1 cellular context compared by ENCODE assay signal in the genomic region with DNA sequence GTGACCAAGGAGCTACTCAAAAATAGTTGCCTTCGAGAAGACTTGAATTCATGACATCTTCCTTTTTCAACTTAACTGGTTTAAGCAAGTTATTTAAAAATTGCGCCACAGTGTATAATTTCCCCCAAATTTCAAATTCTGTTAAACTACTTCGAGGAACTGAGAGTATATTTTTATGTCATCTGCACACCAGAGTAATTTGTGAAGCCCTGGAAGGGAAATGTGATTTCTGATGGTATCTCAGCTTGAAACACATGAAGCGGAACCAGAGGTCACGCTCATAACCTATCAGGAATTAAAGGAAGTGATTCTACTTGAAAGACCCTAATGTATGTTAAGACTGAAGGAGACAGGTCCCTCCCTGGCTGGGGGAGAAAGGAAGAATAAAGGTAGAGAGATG.
A peak's percentile ranks its signal among the peaks of the same experiment; 100 is the strongest.
TF ChIP-seq lines count a peak whose summit lies in the region.

No MANE protein-coding gene starts in this region.

TF ChIP-seq in GM12878, 131 proteins besides CTCF, POLR2A, EP300 and RAD21 (continued from another document and continues in another):
- TF ChIP-seq, protein P1, sequence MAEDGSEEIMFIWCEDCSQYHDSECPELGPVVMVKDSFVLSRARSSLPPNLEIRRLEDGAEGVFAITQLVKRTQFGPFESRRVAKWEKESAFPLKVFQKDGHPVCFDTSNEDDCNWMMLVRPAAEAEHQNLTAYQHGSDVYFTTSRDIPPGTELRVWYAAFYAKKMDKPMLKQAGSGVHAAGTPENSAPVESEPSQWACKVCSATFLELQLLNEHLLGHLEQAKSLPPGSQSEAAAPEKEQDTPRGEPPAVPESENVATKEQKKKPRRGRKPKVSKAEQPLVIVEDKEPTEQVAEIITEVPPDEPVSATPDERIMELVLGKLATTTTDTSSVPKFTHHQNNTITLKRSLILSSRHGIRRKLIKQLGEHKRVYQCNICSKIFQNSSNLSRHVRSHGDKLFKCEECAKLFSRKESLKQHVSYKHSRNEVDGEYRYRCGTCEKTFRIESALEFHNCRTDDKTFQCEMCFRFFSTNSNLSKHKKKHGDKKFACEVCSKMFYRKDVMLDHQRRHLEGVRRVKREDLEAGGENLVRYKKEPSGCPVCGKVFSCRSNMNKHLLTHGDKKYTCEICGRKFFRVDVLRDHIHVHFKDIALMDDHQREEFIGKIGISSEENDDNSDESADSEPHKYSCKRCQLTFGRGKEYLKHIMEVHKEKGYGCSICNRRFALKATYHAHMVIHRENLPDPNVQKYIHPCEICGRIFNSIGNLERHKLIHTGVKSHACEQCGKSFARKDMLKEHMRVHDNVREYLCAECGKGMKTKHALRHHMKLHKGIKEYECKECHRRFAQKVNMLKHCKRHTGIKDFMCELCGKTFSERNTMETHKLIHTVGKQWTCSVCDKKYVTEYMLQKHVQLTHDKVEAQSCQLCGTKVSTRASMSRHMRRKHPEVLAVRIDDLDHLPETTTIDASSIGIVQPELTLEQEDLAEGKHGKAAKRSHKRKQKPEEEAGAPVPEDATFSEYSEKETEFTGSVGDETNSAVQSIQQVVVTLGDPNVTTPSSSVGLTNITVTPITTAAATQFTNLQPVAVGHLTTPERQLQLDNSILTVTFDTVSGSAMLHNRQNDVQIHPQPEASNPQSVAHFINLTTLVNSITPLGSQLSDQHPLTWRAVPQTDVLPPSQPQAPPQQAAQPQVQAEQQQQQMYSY (CRISPR knock-in tag; IDR thresholded peaks at IDR 0.05): no peak
- TF ChIP-seq SIN3A (IDR thresholded peaks at IDR 0.05; ENCODE audit: low read depth, low read length): no peak
- no peak for TF ChIP-seq RELA (IDR thresholded peaks at IDR 0.05; ENCODE audit: borderline replicate concordance, partially characterized antibody)
- TF ChIP-seq MYC (IDR thresholded peaks at IDR 0.05; ENCODE audit: insufficient read depth, insufficient read length, insufficient replicate concordance, low read length, severe bottlenecking): no peak
- no peak for TF ChIP-seq NRF1 (conservative IDR thresholded peaks at IDR 0.05; ENCODE audit: low read depth, low read length)
- TF ChIP-seq NFXL1 (IDR thresholded peaks at IDR 0.05; ENCODE audit: borderline replicate concordance): no peak
- TF ChIP-seq BMI1 (IDR thresholded peaks at IDR 0.05; ENCODE audit: borderline replicate concordance): no peak
- TF ChIP-seq JUND (IDR thresholded peaks at IDR 0.05; ENCODE audit: low read depth, low read length): no peak
- no peak for TF ChIP-seq PML (IDR thresholded peaks at IDR 0.05; ENCODE audit: low read length)
- TF ChIP-seq ZNF24 (IDR thresholded peaks at IDR 0.05): no peak
- TF ChIP-seq, protein P2, sequence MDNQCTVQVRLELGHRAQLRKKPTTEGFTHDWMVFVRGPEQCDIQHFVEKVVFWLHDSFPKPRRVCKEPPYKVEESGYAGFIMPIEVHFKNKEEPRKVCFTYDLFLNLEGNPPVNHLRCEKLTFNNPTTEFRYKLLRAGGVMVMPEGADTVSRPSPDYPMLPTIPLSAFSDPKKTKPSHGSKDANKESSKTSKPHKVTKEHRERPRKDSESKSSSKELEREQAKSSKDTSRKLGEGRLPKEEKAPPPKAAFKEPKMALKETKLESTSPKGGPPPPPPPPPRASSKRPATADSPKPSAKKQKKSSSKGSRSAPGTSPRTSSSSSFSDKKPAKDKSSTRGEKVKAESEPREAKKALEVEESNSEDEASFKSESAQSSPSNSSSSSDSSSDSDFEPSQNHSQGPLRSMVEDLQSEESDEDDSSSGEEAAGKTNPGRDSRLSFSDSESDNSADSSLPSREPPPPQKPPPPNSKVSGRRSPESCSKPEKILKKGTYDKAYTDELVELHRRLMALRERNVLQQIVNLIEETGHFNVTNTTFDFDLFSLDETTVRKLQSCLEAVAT (IDR thresholded peaks at IDR 0.05): no peak
- TF ChIP-seq, protein P3, sequence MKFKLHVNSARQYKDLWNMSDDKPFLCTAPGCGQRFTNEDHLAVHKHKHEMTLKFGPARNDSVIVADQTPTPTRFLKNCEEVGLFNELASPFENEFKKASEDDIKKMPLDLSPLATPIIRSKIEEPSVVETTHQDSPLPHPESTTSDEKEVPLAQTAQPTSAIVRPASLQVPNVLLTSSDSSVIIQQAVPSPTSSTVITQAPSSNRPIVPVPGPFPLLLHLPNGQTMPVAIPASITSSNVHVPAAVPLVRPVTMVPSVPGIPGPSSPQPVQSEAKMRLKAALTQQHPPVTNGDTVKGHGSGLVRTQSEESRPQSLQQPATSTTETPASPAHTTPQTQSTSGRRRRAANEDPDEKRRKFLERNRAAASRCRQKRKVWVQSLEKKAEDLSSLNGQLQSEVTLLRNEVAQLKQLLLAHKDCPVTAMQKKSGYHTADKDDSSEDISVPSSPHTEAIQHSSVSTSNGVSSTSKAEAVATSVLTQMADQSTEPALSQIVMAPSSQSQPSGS (IDR thresholded peaks at IDR 0.05; ENCODE audit: low read length): peak; percentile 50; the same call in 1 of the 2 replicates
- no peak for TF ChIP-seq CBFB (IDR thresholded peaks at IDR 0.05; ENCODE audit: low read depth)
- TF ChIP-seq NBN (IDR thresholded peaks at IDR 0.05): peak; percentile 57
- TF ChIP-seq KAT2A (conservative IDR thresholded peaks at IDR 0.05; ENCODE audit: control insufficient read depth, low read depth, low read length): no peak
- TF ChIP-seq, protein P4, sequence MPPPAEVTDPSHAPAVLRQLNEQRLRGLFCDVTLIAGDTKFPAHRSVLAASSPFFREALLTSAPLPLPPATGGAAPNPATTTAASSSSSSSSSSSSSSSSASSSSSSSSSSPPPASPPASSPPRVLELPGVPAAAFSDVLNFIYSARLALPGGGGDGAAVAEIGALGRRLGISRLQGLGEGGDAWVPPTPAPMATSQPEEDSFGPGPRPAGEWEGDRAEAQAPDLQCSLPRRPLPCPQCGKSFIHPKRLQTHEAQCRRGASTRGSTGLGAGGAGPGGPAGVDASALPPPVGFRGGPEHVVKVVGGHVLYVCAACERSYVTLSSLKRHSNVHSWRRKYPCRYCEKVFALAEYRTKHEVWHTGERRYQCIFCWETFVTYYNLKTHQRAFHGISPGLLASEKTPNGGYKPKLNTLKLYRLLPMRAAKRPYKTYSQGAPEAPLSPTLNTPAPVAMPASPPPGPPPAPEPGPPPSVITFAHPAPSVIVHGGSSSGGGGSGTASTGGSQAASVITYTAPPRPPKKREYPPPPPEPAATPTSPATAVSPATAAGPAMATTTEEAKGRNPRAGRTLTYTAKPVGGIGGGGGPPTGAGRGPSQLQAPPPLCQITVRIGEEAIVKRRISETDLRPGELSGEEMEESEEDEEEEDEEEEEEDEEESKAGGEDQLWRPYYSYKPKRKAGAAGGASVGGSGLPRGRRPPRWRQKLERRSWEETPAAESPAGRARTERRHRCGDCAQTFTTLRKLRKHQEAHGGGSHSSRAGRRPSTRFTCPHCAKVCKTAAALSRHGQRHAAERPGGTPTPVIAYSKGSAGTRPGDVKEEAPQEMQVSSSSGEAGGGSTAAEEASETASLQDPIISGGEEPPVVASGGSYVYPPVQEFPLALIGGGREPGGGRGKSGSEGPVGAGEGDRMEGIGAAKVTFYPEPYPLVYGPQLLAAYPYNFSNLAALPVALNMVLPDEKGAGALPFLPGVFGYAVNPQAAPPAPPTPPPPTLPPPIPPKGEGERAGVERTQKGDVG (CRISPR knock-in tag; IDR thresholded peaks at IDR 0.05): no peak
- TF ChIP-seq EED (IDR thresholded peaks at IDR 0.05; ENCODE audit: low read depth): peak; percentile 49
- TF ChIP-seq, protein P5, sequence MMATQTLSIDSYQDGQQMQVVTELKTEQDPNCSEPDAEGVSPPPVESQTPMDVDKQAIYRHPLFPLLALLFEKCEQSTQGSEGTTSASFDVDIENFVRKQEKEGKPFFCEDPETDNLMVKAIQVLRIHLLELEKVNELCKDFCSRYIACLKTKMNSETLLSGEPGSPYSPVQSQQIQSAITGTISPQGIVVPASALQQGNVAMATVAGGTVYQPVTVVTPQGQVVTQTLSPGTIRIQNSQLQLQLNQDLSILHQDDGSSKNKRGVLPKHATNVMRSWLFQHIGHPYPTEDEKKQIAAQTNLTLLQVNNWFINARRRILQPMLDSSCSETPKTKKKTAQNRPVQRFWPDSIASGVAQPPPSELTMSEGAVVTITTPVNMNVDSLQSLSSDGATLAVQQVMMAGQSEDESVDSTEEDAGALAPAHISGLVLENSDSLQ (IDR thresholded peaks at IDR 0.05): no peak
- TF ChIP-seq MYB (IDR thresholded peaks at IDR 0.05; ENCODE audit: borderline replicate concordance, low read depth, low read length): no peak
- TF ChIP-seq SPI1 (IDR thresholded peaks at IDR 0.05; ENCODE audit: borderline replicate concordance, insufficient read depth, low read depth, low read length): peak; percentile 81
- TF ChIP-seq GATAD2B (conservative IDR thresholded peaks at IDR 0.05; ENCODE audit: low read depth): peak; percentile 26; the same call in 1 of the 2 replicates
- peak; percentile 51 for TF ChIP-seq NR2C1 (IDR thresholded peaks at IDR 0.05)
- no peak for TF ChIP-seq ZNF217 (IDR thresholded peaks at IDR 0.05)
- TF ChIP-seq, protein P6, sequence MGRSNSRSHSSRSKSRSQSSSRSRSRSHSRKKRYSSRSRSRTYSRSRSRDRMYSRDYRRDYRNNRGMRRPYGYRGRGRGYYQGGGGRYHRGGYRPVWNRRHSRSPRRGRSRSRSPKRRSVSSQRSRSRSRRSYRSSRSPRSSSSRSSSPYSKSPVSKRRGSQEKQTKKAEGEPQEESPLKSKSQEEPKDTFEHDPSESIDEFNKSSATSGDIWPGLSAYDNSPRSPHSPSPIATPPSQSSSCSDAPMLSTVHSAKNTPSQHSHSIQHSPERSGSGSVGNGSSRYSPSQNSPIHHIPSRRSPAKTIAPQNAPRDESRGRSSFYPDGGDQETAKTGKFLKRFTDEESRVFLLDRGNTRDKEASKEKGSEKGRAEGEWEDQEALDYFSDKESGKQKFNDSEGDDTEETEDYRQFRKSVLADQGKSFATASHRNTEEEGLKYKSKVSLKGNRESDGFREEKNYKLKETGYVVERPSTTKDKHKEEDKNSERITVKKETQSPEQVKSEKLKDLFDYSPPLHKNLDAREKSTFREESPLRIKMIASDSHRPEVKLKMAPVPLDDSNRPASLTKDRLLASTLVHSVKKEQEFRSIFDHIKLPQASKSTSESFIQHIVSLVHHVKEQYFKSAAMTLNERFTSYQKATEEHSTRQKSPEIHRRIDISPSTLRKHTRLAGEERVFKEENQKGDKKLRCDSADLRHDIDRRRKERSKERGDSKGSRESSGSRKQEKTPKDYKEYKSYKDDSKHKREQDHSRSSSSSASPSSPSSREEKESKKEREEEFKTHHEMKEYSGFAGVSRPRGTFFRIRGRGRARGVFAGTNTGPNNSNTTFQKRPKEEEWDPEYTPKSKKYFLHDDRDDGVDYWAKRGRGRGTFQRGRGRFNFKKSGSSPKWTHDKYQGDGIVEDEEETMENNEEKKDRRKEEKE (IDR thresholded peaks at IDR 0.05): no peak
- peak; percentile 76 for TF ChIP-seq ATF7 (IDR thresholded peaks at IDR 0.05; ENCODE audit: low read depth)
- no peak for TF ChIP-seq ZNF622 (IDR thresholded peaks at IDR 0.05)
- TF ChIP-seq YBX1 (IDR thresholded peaks at IDR 0.05): no peak
- TF ChIP-seq TCF7 (IDR thresholded peaks at IDR 0.05; ENCODE audit: borderline replicate concordance): no peak
- TF ChIP-seq LARP7 (IDR thresholded peaks at IDR 0.05): no peak
- TF ChIP-seq PAX8 (IDR thresholded peaks at IDR 0.05): peak; percentile 96; the same call in 1 of the 2 replicates
- TF ChIP-seq DPF2 (IDR thresholded peaks at IDR 0.05): peak; percentile 69
- TF ChIP-seq SRF (IDR thresholded peaks at IDR 0.05; ENCODE audit: low read depth in 2 of 2, low read length in 2 of 2): no peak
- TF ChIP-seq FOXM1 (IDR thresholded peaks at IDR 0.05; ENCODE audit: low read depth, low read length): peak; percentile 68; the same call in 1 of the 2 replicates
- no peak for TF ChIP-seq IRF4 (IDR thresholded peaks at IDR 0.05; ENCODE audit: low read depth, low read length)
- no peak for TF ChIP-seq ZNF274 (IDR thresholded peaks at IDR 0.05; ENCODE audit: insufficient read depth, insufficient read length)
- TF ChIP-seq, protein P7, sequence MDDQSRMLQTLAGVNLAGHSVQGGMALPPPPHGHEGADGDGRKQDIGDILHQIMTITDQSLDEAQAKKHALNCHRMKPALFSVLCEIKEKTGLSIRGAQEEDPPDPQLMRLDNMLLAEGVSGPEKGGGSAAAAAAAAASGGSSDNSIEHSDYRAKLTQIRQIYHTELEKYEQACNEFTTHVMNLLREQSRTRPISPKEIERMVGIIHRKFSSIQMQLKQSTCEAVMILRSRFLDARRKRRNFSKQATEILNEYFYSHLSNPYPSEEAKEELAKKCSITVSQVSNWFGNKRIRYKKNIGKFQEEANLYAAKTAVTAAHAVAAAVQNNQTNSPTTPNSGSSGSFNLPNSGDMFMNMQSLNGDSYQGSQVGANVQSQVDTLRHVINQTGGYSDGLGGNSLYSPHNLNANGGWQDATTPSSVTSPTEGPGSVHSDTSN (IDR thresholded peaks at IDR 0.05; ENCODE audit: insufficient replicate concordance, low read depth, low read length): no peak
- TF ChIP-seq SREBF2 (IDR thresholded peaks at IDR 0.05; ENCODE audit: low read length): no peak
- peak; percentile 86 for TF ChIP-seq NFIC (IDR thresholded peaks at IDR 0.05; ENCODE audit: low read depth, low read length)
- no peak for TF ChIP-seq SMAD5 (IDR thresholded peaks at IDR 0.05; ENCODE audit: low read depth)
- TF ChIP-seq, protein P8, sequence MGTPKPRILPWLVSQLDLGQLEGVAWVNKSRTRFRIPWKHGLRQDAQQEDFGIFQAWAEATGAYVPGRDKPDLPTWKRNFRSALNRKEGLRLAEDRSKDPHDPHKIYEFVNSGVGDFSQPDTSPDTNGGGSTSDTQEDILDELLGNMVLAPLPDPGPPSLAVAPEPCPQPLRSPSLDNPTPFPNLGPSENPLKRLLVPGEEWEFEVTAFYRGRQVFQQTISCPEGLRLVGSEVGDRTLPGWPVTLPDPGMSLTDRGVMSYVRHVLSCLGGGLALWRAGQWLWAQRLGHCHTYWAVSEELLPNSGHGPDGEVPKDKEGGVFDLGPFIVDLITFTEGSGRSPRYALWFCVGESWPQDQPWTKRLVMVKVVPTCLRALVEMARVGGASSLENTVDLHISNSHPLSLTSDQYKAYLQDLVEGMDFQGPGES (IDR thresholded peaks at IDR 0.05): no peak
- peak; percentile 21 for TF ChIP-seq MEF2B (IDR thresholded peaks at IDR 0.05; ENCODE audit: partially characterized antibody, poor library complexity, severe bottlenecking)
- no peak for TF ChIP-seq ZZZ3 (IDR thresholded peaks at IDR 0.05; ENCODE audit: control insufficient read depth, insufficient read length, low read depth)
- TF ChIP-seq TCF12 (IDR thresholded peaks at IDR 0.05; ENCODE audit: low read depth, low read length): no peak
- TF ChIP-seq SUZ12 (IDR thresholded peaks at IDR 0.05; ENCODE audit: unreplicated experiment): no peak
- TF ChIP-seq SMC3 (IDR thresholded peaks at IDR 0.05; ENCODE audit: borderline replicate concordance, low read length): no peak
- TF ChIP-seq, protein P9, sequence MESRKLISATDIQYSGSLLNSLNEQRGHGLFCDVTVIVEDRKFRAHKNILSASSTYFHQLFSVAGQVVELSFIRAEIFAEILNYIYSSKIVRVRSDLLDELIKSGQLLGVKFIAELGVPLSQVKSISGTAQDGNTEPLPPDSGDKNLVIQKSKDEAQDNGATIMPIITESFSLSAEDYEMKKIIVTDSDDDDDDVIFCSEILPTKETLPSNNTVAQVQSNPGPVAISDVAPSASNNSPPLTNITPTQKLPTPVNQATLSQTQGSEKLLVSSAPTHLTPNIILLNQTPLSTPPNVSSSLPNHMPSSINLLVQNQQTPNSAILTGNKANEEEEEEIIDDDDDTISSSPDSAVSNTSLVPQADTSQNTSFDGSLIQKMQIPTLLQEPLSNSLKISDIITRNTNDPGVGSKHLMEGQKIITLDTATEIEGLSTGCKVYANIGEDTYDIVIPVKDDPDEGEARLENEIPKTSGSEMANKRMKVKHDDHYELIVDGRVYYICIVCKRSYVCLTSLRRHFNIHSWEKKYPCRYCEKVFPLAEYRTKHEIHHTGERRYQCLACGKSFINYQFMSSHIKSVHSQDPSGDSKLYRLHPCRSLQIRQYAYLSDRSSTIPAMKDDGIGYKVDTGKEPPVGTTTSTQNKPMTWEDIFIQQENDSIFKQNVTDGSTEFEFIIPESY (IDR thresholded peaks at IDR 0.05): no peak
- no peak for TF ChIP-seq ZSCAN29 (IDR thresholded peaks at IDR 0.05)
- TF ChIP-seq RFX5 (IDR thresholded peaks at IDR 0.05; ENCODE audit: low read depth, low read length): no peak
